ENCODE assay signal across 24 cellular contexts in the genomic region with DNA sequence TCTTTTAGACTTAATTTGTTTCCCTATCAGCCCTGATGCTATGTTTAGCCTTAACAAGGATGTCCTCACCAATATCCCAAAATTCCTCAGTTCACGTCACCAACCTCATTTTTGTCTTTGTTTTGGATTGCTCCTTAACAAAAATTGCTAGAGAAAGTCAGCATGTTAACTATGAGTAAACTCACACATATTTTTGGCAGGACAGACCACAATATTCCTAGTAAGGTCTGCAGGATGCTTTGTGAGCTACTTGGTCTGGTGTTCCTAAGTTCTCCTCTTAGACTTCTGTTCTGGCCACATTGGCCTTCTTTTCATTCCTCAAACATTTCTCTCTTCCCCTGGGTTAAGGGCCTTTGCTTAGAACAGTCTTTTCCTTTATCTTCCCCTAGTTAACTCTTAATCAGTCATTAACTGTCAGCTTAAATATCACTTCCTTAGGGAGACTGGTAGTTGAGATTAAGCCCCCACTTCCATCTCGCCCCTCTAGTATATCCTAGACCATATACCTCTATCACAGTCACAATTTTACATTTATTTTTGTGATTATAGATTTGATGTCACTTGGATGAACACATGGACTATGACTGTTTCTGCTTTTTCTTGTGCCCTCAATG.
DNase-seq lines count a peak whose midpoint lies in the region; FAIRE-seq and TF ChIP-seq lines count a peak whose summit lies in the region.
"Had no signal": no experiment of that assay in that cellular context is flagged by ENCODE, and none has a peak within 500 bp of the region (broad histone marks: within the 10 kb centered on the region; RNA-seq: fewer than 3 reads in every experiment).

No MANE protein-coding gene starts in this region.

- no peak overlapping the region for H2AFZ ChIP-seq in astrocyte (ENCODE audit: low read depth, low read length)

- H3K4me1 Mint-ChIP-seq in astrocyte (ENCODE audit: low read depth, unreplicated experiment) = peaks cover 17% of the 10 kb centered on the region
- no peaks in the 10 kb centered on the region for H3K4me1 Mint-ChIP-seq in activated CD4-positive, alpha-beta memory T cell treated with anti-CD3 and anti-CD28 coated beads for 36 hours (ENCODE audit: low read depth)
- H3K4me1 Mint-ChIP-seq: B cell; CD4-positive, CD25-positive, alpha-beta regulatory T cell had no signal

- FAIRE-seq in astrocyte (lab: Jason Lieb, UNC) = no peak
- FAIRE-seq: A549, G401.6, H54 had no signal

- no peak overlapping the region for H3K23ac ChIP-seq in mesendoderm (ENCODE audit: low read length)

- H2BK120ac ChIP-seq in mesendoderm (ENCODE audit: low read depth, low read length) = no peak overlapping the region

- no peak overlapping the region for H4K5ac ChIP-seq in mesendoderm (ENCODE audit: low read length)

- DNase-seq in AG10803 (ENCODE audit: low read depth) (peak; percentile 51), EH (ENCODE audit: low read depth) (peak; percentile 49), astrocyte (ENCODE audit: low read depth) (peak; percentile 84), mesendoderm (peak; percentile 16), NOMO-1 treated with DMSO at 0.1 percent for 48 hours (lab: John Stamatoyannopoulos, UW; ENCODE audit: unreplicated experiment) (no peak), NCI-H2171 treated with DMSO at 0.1 percent for 48 hours (lab: John Stamatoyannopoulos, UW) (no peak), G401 (ENCODE audit: low spot score) (no peak)
- no peak for DNase-seq in activated CD4-positive, alpha-beta memory T cell treated with anti-CD3 and anti-CD28 coated beads for 36 hours
- DNase-seq: 8988T; ACHN; Caco-2; CD4-positive, CD25-positive, alpha-beta regulatory T cell; CD8-positive, alpha-beta T cell; DMS 273 treated with DMSO at 0.1 percent for 48 hours; DMS79; GOT3; HFFc6 had no signal

- H2BK15ac ChIP-seq in mesendoderm (replicated peaks; ENCODE audit: low read depth) = no peak overlapping the region

- TF ChIP-seq CTCF in AG10803 (conservative IDR thresholded peaks at IDR 0.05; ENCODE audit: low read length) (no peak), astrocyte (IDR thresholded peaks at IDR 0.05; ENCODE audit: insufficient read depth, low read depth, low read length) (no peak)

- WGBS in mesendoderm (ENCODE audit: extremely low coverage, insufficient coverage, low lambda C conversion rate) = no CpG with 5 or more reads among the region's 2 CpGs

- no peak overlapping the region for H3K4me3 ChIP-seq in AG10803 (ENCODE audit: low read length)
- H3K4me3 ChIP-seq in astrocyte (ENCODE audit: insufficient read depth, low read depth, low read length) = no peak overlapping the region
- no peak overlapping the region for H3K4me3 ChIP-seq in mesendoderm (ENCODE audit: low read length)
- H3K4me3 ChIP-seq: A549, BLaER1, HAP-1 had no signal

- no peak overlapping the region for H2BK5ac ChIP-seq in mesendoderm (ENCODE audit: low read length)

- H3K27ac ChIP-seq in astrocyte (ENCODE audit: low read depth, low read length) (no peak overlapping the region), mesendoderm (ENCODE audit: low read depth, low read length) (no peak overlapping the region)
- H3K27ac ChIP-seq: A549, BLaER1, C4-2B had no signal

- H3K79me1 ChIP-seq in mesendoderm (ENCODE audit: low read length) = no peaks in the 10 kb centered on the region

- POLR2A ChIA-PET in activated CD4-positive, alpha-beta memory T cell treated with anti-CD3 and anti-CD28 coated beads for 36 hours (lab: Charles Lee) = no interaction called here

- no peaks in the 10 kb centered on the region for H3K27me3 Mint-ChIP-seq in astrocyte (ENCODE audit: low read depth, unreplicated experiment)
- H3K27me3 Mint-ChIP-seq in activated CD4-positive, alpha-beta memory T cell treated with anti-CD3 and anti-CD28 coated beads for 36 hours = no peaks in the 10 kb centered on the region
- H3K27me3 Mint-ChIP-seq: B cell; CD4-positive, CD25-positive, alpha-beta regulatory T cell had no signal

- H3K4me2 ChIP-seq in astrocyte (ENCODE audit: low read length) (no peak overlapping the region), mesendoderm (ENCODE audit: low read length) (no peak overlapping the region)
- H3K4me2 ChIP-seq: A549, BLaER1 had no signal

- no peak overlapping the region for H3K18ac ChIP-seq in mesendoderm (ENCODE audit: low read length)

- H4K8ac ChIP-seq in mesendoderm (ENCODE audit: low read depth, low read length) = no peak overlapping the region

- H3K36me3 ChIP-seq in astrocyte (ENCODE audit: insufficient read depth, low read length) (no peaks in the 10 kb centered on the region), mesendoderm (ENCODE audit: control insufficient read depth, insufficient read depth, low read length) (no peaks in the 10 kb centered on the region)
- H3K36me3 ChIP-seq: BLaER1, HAP-1 had no signal

- peaks cover 24% of the 10 kb centered on the region for H3K4me1 ChIP-seq in astrocyte (ENCODE audit: insufficient read depth, low read length)
- peaks cover 6% of the 10 kb centered on the region for H3K4me1 ChIP-seq in mesendoderm (ENCODE audit: control insufficient read depth, low read depth, low read length)
- H3K4me1 ChIP-seq: A549, BLaER1 had no signal

- no peaks in the 10 kb centered on the region for H3K9me3 Mint-ChIP-seq in astrocyte (ENCODE audit: unreplicated experiment)
- H3K9me3 Mint-ChIP-seq in activated CD4-positive, alpha-beta memory T cell treated with anti-CD3 and anti-CD28 coated beads for 36 hours = no peaks in the 10 kb centered on the region
- H3K9me3 Mint-ChIP-seq: CD8-positive, alpha-beta T cell had no signal

- no peaks in the 10 kb centered on the region for H3K9me3 ChIP-seq in astrocyte (ENCODE audit: insufficient read depth, low read depth, low read length)
- H3K9me3 ChIP-seq: A549, BLaER1, Caco-2, HAP-1 had no signal

- no peaks in the 10 kb centered on the region for H4K20me1 ChIP-seq in astrocyte (ENCODE audit: insufficient read depth, low read length)
- H4K20me1 ChIP-seq: BLaER1 had no signal

- in situ Hi-C loops in G401 (cut with HindIII; ENCODE audit: low sequenced_read_pairs) = no loop called here

- no peaks in the 10 kb centered on the region for H3K36me3 Mint-ChIP-seq in astrocyte (ENCODE audit: low read depth, unreplicated experiment)
- H3K36me3 Mint-ChIP-seq in activated CD4-positive, alpha-beta memory T cell treated with anti-CD3 and anti-CD28 coated beads for 36 hours = no peaks in the 10 kb centered on the region
- H3K36me3 Mint-ChIP-seq: CD4-positive, CD25-positive, alpha-beta regulatory T cell; CD8-positive, alpha-beta T cell had no signal

- no peaks in the 10 kb centered on the region for H3K79me2 ChIP-seq in astrocyte (ENCODE audit: insufficient read depth, low read length)
- H3K79me2 ChIP-seq in mesendoderm (ENCODE audit: control insufficient read depth, insufficient read depth, low read length) = no peaks in the 10 kb centered on the region

- no peak overlapping the region for H3K9ac ChIP-seq in astrocyte (ENCODE audit: low read length)
- H3K9ac ChIP-seq in mesendoderm (ENCODE audit: low read length) = no peak overlapping the region
- H3K9ac ChIP-seq: BLaER1 had no signal

- H3K4me3 Mint-ChIP-seq in astrocyte (ENCODE audit: unreplicated experiment) = no peak overlapping the region
- no peak overlapping the region for H3K4me3 Mint-ChIP-seq in activated CD4-positive, alpha-beta memory T cell treated with anti-CD3 and anti-CD28 coated beads for 36 hours
- H3K4me3 Mint-ChIP-seq: B cell; CD8-positive, alpha-beta T cell; HFFc6 had no signal

- H3K56ac ChIP-seq in mesendoderm (ENCODE audit: low read length) = no peak overlapping the region

- no peak overlapping the region for H3K27ac Mint-ChIP-seq in astrocyte (ENCODE audit: unreplicated experiment)
- H3K27ac Mint-ChIP-seq in activated CD4-positive, alpha-beta memory T cell treated with anti-CD3 and anti-CD28 coated beads for 36 hours = no peak overlapping the region
- H3K27ac Mint-ChIP-seq: B cell; CD4-positive, CD25-positive, alpha-beta regulatory T cell; CD8-positive, alpha-beta T cell; HFFc6 had no signal

- H2AK5ac ChIP-seq in mesendoderm (ENCODE audit: low read length) = no peak overlapping the region

- no peak overlapping the region for H3K4ac ChIP-seq in mesendoderm (ENCODE audit: low read depth, low read length)

- CTCF ChIA-PET in activated CD4-positive, alpha-beta memory T cell treated with anti-CD3 and anti-CD28 coated beads for 36 hours (lab: Charles Lee) = no interaction called here

- intact Hi-C loops in activated CD4-positive, alpha-beta memory T cell treated with anti-CD3 and anti-CD28 coated beads for 36 hours (cut with micrococcal nuclease) = no loop called here

- H3K27me3 ChIP-seq in astrocyte (ENCODE audit: insufficient read depth, low read length) (no peaks in the 10 kb centered on the region), mesendoderm (ENCODE audit: insufficient read depth, low read length, poor library complexity) (no peaks in the 10 kb centered on the region)
- H3K27me3 ChIP-seq: BLaER1 had no signal

Comparison
In these comparisons a context has a peak if more than half of its experiments do, and no peak if none do; other contexts are left out.
1. DNase-seq: peak in AG10803 (single experiment), EH (single experiment), astrocyte (single experiment) and mesendoderm (single experiment); none in NOMO-1 treated with DMSO at 0.1 percent for 48 hours (single experiment), activated CD4-positive, alpha-beta memory T cell treated with anti-CD3 and anti-CD28 coated beads for 36 hours (single experiment), NCI-H2171 treated with DMSO at 0.1 percent for 48 hours (single experiment) and G401 (single experiment).